ENCODE assay signal across 15 cellular contexts in the genomic region with DNA sequence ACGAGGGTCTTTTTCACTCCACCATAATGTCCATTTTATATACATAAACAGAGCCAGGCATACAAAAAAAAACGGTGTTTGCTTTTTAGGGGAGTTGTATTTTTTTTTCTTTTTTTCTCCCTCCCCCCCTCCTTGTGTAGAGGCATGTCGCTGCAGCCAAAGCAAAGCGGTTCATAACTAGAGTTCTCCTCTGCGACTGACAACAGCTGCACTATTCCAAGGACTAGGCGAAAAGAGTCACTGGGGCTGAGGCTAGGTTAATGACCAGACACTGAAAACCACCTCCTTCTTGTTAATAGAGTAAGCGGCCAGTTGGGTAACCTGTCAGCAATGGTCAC.
DNase-seq lines count a peak whose midpoint lies in the region; ATAC-seq and TF ChIP-seq lines count a peak whose summit lies in the region.
"Had no signal": no experiment of that assay in that cellular context is flagged by ENCODE, and none has a peak within 500 bp of the region (broad histone marks: within the 10 kb centered on the region; RNA-seq: fewer than 3 reads in every experiment).

No MANE protein-coding gene starts in this region.

- no peaks in the 10 kb centered on the region for H3K27me3 ChIP-seq in prostate gland (replicated peaks; ENCODE audit: insufficient read depth)
- H3K27me3 ChIP-seq: MG63 had no signal

- peak; percentile 44 for DNase-seq in NCI-H2171 (lab: John Stamatoyannopoulos, UW)
- no peak for DNase-seq in NCI-H2171 treated with DMSO at 0.1 percent for 48 hours (lab: John Stamatoyannopoulos, UW)
- DNase-seq in SHP77 (lab: John Stamatoyannopoulos, UW) = peak; percentile 49 to 60
- DNase-seq in left kidney (ENCODE audit: low read depth, low spot score) = peak; percentile 59
- DNase-seq in substantia nigra (lab: John Stamatoyannopoulos, UW) = peak in 5 of 49 donors; percentile 7 to 29 (median 12)
- DNase-seq in prostate gland (ENCODE audit: low spot score) = no peak
- no peak for DNase-seq in hepatic stellate cell (ENCODE audit: low spot score)
- DNase-seq: activated gamma-delta T cell treated with Interleukin-2 at 50 U/mL for 16 hours; H9; MG63; occipital lobe; stimulated activated naive CD4-positive, alpha-beta T cell treated with Interleukin-2 at 50 U/mL for 16 hours; T-helper 1 cell had no signal

- TF ChIP-seq CTCF in prostate gland (IDR thresholded peaks at IDR 0.05) = no peak

- intact Hi-C loops in prostate gland (cut with DNase I) = no loop called here

- WGBS in prostate gland = 29% methylated on average over 7 of the region's 7 CpGs

- H3K27ac ChIP-seq in substantia nigra (ENCODE audit: low read depth, low read length, poor library complexity, severe bottlenecking) (peak overlapping the region; percentile 75), prostate gland (no peak overlapping the region)

- H3K9me3 ChIP-seq in prostate gland = no peaks in the 10 kb centered on the region
- H3K9me3 ChIP-seq: MG63 had no signal

- no peaks in the 10 kb centered on the region for H3K36me3 ChIP-seq in prostate gland
- H3K36me3 ChIP-seq: MG63 had no signal

- TF ChIP-seq POLR2A in prostate gland (IDR thresholded peaks at IDR 0.05) = no peak

- H3K4me3 ChIP-seq in prostate gland = no peak overlapping the region
- H3K4me3 ChIP-seq: MG63 had no signal

- ATAC-seq in GM18858 (IDR thresholded peaks at IDR 0.05; ENCODE audit: unreplicated experiment) = no peak
- ATAC-seq: WTC11 had no signal

- H3K4me1 ChIP-seq in prostate gland (replicated peaks) = no peaks in the 10 kb centered on the region

Comparison
In these comparisons a context has a peak if more than half of its experiments do, and no peak if none do; other contexts are left out.
1. DNase-seq: peak in NCI-H2171 (single experiment), SHP77 (2 of 2) and left kidney (single experiment); none in NCI-H2171 treated with DMSO at 0.1 percent for 48 hours (single experiment), prostate gland (single experiment) and hepatic stellate cell (single experiment).